ENCODE assay signal across 8 cellular contexts in the genomic region with DNA sequence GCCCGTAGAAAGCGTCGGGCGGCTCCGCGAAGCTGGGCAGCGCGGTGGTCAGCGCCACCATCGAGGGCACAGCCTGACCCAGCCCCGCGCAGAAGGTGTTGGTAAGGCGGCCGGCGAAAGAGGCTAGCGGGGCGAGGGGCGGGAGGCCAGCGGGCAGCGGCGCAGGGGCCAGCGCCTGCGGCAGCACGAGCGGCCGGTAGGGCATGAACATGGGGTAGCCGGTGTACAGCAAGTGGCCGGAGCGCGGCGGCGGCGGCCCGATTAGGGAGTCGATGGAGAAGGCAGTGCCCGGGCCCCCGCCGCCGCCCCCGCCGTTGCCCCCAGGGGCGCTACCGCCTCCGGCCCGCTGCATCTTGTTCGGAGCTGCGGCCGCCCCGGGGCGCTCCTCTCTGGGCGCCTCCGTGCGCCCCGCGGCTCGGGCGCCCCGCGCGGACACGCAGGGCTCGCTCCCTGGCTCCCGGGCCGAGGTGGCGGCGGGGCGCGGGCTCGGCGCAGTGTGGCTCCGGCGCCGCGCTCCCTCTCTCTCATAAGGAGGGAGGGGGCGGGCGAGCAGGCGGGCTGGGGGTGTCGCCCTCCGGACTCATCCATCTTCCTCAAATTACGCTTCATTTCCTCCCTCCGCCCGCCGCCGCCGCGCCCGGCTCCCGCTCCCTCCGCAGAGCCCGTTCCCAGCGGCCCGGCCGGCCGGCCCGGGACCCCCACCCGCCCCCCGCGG. TPM values are rescaled to one million over a fixed set of nuclear protein-coding genes. Genes with fewer than 3 reads are reported as not detected.
DNase-seq lines count a peak whose midpoint lies in the region; ATAC-seq and TF ChIP-seq lines count a peak whose summit lies in the region.

A gene (minus strand): TSS at position 498 of the 715 bp plus-strand sequence. CDS start 146 bp downstream, at position 352.

- DNase-seq in GM13976 (ENCODE audit: low spot score), result peak; percentile 43
- DNase-seq in Peyer's patch, result no peak
- DNase-seq in effector memory CD8-positive, alpha-beta T cell, result peak in 1 of 3 experiments; percentile 16
- DNase-seq in naive B cell, result no peak
- DNase-seq in effector CD8-positive, alpha-beta T cell (lab: John Stamatoyannopoulos, UW), result no peak

- peak within 1 kb of the TSS; percentile 21 to 53 (median 50) for H3K4me3 ChIP-seq in Peyer's patch

- no peak for TF ChIP-seq POLR2A in Peyer's patch (IDR thresholded peaks at IDR 0.05)

- H3K9me3 Mint-ChIP-seq in effector memory CD8-positive, alpha-beta T cell, result no peaks in the 10 kb centered on the region
- peaks cover 0 to 3% (median 0%) of the 10 kb centered on the region in 7 donors for H3K9me3 Mint-ChIP-seq in naive B cell

- no peak within 1 kb of the TSS for H3K27ac ChIP-seq in Peyer's patch

- H3K4me3 Mint-ChIP-seq in effector memory CD8-positive, alpha-beta T cell, result peak within 1 kb of the TSS; percentile 71 to 74
- peak within 1 kb of the TSS; percentile 67 to 84 (median 80) for H3K4me3 Mint-ChIP-seq in naive B cell

- H3K4me1 ChIP-seq in Peyer's patch, result peaks cover 0 to 20% (median 10%) of the 10 kb centered on the region in 4 donors

- no peaks in the 10 kb centered on the region for H3K36me3 ChIP-seq in Peyer's patch

- H3K36me3 Mint-ChIP-seq in effector memory CD8-positive, alpha-beta T cell (ENCODE audit: insufficient read depth), result no peaks in the 10 kb centered on the region
- no peaks in the 10 kb centered on the region for H3K36me3 Mint-ChIP-seq in naive B cell

- TF ChIP-seq CTCF in GM13976 (IDR thresholded peaks at IDR 0.05; ENCODE audit: borderline replicate concordance, control extremely low read depth, extremely low read depth, insufficient read depth, missing control alignments) (no peak), Peyer's patch (IDR thresholded peaks at IDR 0.05) (peak in 1 of 6 experiments; percentile 14)

- H3K27me3 Mint-ChIP-seq in effector memory CD8-positive, alpha-beta T cell, result peaks cover 38 to 40% of the 10 kb centered on the region in 2 donors
- peaks cover 36 to 42% (median 39%) of the 10 kb centered on the region in 3 donors for H3K27me3 Mint-ChIP-seq in naive B cell

- H3K4me1 Mint-ChIP-seq in effector memory CD8-positive, alpha-beta T cell (ENCODE audit: low read depth in 2 of 2), result peaks cover 5 to 7% of the 10 kb centered on the region in 2 donors
- H3K4me1 Mint-ChIP-seq in naive B cell, result peaks cover 8 to 15% (median 13%) of the 10 kb centered on the region in 3 donors

- H3K9me3 ChIP-seq in Peyer's patch, result no peaks in the 10 kb centered on the region

- ATAC-seq in effector memory CD8-positive, alpha-beta T cell (replicated peaks), result peak; percentile 57
- ATAC-seq in naive B cell (ENCODE audit: low read depth in 2 of 2) (peak; percentile 56 to 58), GM18511 (IDR thresholded peaks at IDR 0.05; ENCODE audit: unreplicated experiment) (no peak), GM21526 (IDR thresholded peaks at IDR 0.05; ENCODE audit: low FRiP score, unreplicated experiment) (no peak), HG03520 (IDR thresholded peaks at IDR 0.05; ENCODE audit: unreplicated experiment) (no peak)

- H3K27ac Mint-ChIP-seq in effector memory CD8-positive, alpha-beta T cell, result no peak within 1 kb of the TSS
- peak within 1 kb of the TSS in 2 of 6 donors; percentile 36 to 47 for H3K27ac Mint-ChIP-seq in naive B cell

- in situ Hi-C loops in GM13976 (cut with MboI; ENCODE audit: low sequenced_read_pairs, unreplicated experiment), result no loop called here

- peaks cover 0 to 27% of the 10 kb centered on the region in 2 donors for H3K27me3 ChIP-seq in Peyer's patch

RNA-seq across cellular contexts. Expression of the gene that starts here (rescaled TPM):
- not detected for total RNA-seq in Peyer's patch
- not detected for polyA plus RNA-seq in naive B cell (ENCODE audit: low read depth in 6 of 6)

Comparison
In these comparisons a context has a peak if more than half of its experiments do, and no peak if none do; other contexts are left out.
1. Peak in ATAC-seq in naive B cell; RNA of the gene not detected or under 1 TPM.